ENCODE assay signal across 1 cellular context in the genomic region with DNA sequence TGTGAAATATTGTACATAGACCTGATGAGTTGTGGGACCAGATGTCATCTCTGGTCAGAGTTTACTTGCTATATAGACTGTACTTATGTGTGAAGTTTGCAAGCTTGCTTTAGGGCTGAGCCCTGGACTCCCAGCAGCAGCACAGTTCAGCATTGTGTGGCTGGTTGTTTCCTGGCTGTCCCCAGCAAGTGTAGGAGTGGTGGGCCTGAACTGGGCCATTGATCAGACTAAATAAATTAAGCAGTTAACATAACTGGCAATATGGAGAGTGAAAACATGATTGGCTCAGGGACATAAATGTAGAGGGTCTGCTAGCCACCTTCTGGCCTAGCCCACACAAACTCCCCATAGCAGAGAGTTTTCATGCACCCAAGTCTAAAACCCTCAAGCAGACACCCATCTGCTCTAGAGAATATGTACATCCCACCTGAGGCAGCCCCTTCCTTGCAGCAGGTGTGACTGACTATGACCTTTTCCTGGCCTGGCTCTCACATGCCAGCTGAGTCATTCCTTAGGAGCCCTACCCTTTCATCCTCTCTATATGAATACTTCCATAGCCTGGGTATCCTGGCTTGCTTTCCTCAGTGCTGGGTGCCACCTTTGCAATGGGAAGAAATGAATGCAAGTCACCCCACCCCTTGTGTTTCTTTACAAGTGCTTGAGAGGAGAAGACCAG.
TF ChIP-seq lines count a peak whose summit lies in the region.

No MANE protein-coding gene starts in this region.

TF ChIP-seq in IMR-90, 13 proteins besides CTCF, POLR2A, EP300 and RAD21:
- TF ChIP-seq RCOR1 (IDR thresholded peaks at IDR 0.05; ENCODE audit: insufficient replicate concordance, low read length) (no peak), MAFK (IDR thresholded peaks at IDR 0.05; ENCODE audit: low read depth, low read length) (no peak), FOS (IDR thresholded peaks at IDR 0.05; ENCODE audit: low read depth, low read length) (no peak), MAZ (IDR thresholded peaks at IDR 0.05; ENCODE audit: borderline replicate concordance, low read depth, low read length) (no peak), NFE2L2 (IDR thresholded peaks at IDR 0.05; ENCODE audit: low read depth, low read length) (no peak), BHLHE40 (IDR thresholded peaks at IDR 0.05; ENCODE audit: low read depth, low read length) (no peak), RFX5 (IDR thresholded peaks at IDR 0.05; ENCODE audit: low read depth, low read length) (no peak), CHD1 (IDR thresholded peaks at IDR 0.05; ENCODE audit: low read depth, low read length) (no peak), SMC3 (IDR thresholded peaks at IDR 0.05; ENCODE audit: low read depth, low read length) (no peak)
- TF ChIP-seq, protein P1, sequence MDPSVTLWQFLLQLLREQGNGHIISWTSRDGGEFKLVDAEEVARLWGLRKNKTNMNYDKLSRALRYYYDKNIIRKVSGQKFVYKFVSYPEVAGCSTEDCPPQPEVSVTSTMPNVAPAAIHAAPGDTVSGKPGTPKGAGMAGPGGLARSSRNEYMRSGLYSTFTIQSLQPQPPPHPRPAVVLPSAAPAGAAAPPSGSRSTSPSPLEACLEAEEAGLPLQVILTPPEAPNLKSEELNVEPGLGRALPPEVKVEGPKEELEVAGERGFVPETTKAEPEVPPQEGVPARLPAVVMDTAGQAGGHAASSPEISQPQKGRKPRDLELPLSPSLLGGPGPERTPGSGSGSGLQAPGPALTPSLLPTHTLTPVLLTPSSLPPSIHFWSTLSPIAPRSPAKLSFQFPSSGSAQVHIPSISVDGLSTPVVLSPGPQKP (IDR thresholded peaks at IDR 0.05; ENCODE audit: borderline replicate concordance, low read depth, low read length): no peak
- TF ChIP-seq, protein P2, sequence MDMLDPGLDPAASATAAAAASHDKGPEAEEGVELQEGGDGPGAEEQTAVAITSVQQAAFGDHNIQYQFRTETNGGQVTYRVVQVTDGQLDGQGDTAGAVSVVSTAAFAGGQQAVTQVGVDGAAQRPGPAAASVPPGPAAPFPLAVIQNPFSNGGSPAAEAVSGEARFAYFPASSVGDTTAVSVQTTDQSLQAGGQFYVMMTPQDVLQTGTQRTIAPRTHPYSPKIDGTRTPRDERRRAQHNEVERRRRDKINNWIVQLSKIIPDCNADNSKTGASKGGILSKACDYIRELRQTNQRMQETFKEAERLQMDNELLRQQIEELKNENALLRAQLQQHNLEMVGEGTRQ (IDR thresholded peaks at IDR 0.05; ENCODE audit: low read depth, low read length): no peak
TF ChIP-seq in IMR-90: peak in this region for 0.
